ENCODE assay signal across 8 cellular contexts in genomic region chr19:49851456-49852259, GRCh38. TPM values are rescaled to one million over a fixed set of nuclear protein-coding genes. Genes with fewer than 3 reads are reported as not detected.
DNase-seq lines count a peak whose midpoint lies in the region; ATAC-seq and TF ChIP-seq lines count a peak whose summit lies in the region.

No MANE protein-coding gene starts in this region.

- peak overlapping the region; percentile 83; the same call in 1 of the 2 replicates for H3K27ac ChIP-seq in DOHH2 (ENCODE audit: low read depth, low read length)
- peak overlapping the region; percentile 99 for H3K27ac ChIP-seq in endodermal cell (ENCODE audit: low read depth, low read length)

- peak; percentile 35 for DNase-seq in activated CD4-positive, alpha-beta T cell treated with anti-CD3 and anti-CD28 coated beads, Interleukin-2, amount 10 ng/mL, durations not matched to agents 7 days and 5 days
- DNase-seq in endodermal cell = peak; percentile 90
- no peak for DNase-seq in natural killer cell
- no peak for DNase-seq in NK-92 treated with Interleukin-12 subunit alpha and Interleukin-12 subunit beta, amount 100 ng/mL, for 24 hours (lab: John Stamatoyannopoulos, UW)

- H3K9me3 ChIP-seq in DOHH2 (ENCODE audit: control insufficient read depth, insufficient read depth, low read length) (no peaks in the 10 kb centered on the region), endodermal cell (ENCODE audit: control insufficient read depth, low read length) (peaks cover 7% of the 10 kb centered on the region)

- H4K20me1 ChIP-seq in DOHH2 (ENCODE audit: control insufficient read depth, insufficient read depth, low read depth, low read length) = peaks cover 13% of the 10 kb centered on the region; the same call in 1 of the 2 replicates

- H3K4me1 Mint-ChIP-seq in activated CD4-positive, alpha-beta T cell treated with anti-CD3 and anti-CD28 coated beads, Interleukin-2, amount 10 ng/mL, durations not matched to agents 7 days and 5 days = peaks cover 39% of the 10 kb centered on the region
- H3K4me1 Mint-ChIP-seq in endodermal cell (peaks cover 21% of the 10 kb centered on the region), natural killer cell (peaks cover 30 to 33% of the 10 kb centered on the region in 2 donors)

- H3K4me2 ChIP-seq in DOHH2 (ENCODE audit: low read length) = peak overlapping the region; percentile 99

- peaks cover 34% of the 10 kb centered on the region for H3K36me3 ChIP-seq in DOHH2 (ENCODE audit: control insufficient read depth, low read length)
- H3K36me3 ChIP-seq in endodermal cell (ENCODE audit: control insufficient read depth, insufficient read depth, low read length) = peaks cover 36% of the 10 kb centered on the region

- peak overlapping the region; percentile 73 for H3K4me3 Mint-ChIP-seq in activated CD4-positive, alpha-beta T cell treated with anti-CD3 and anti-CD28 coated beads, Interleukin-2, amount 10 ng/mL, durations not matched to agents 7 days and 5 days
- H3K4me3 Mint-ChIP-seq in endodermal cell (peak overlapping the region; percentile 86), natural killer cell (peak overlapping the region; percentile 80)

- peaks cover 8% of the 10 kb centered on the region for H3F3A ChIP-seq in DOHH2 (ENCODE audit: control insufficient read depth, insufficient read depth)

- H3K9ac ChIP-seq in endodermal cell (ENCODE audit: extremely low read depth, low read length, poor library complexity, severe bottlenecking) = peak overlapping the region; percentile 36

- POLR2A ChIA-PET in activated CD4-positive, alpha-beta T cell treated with anti-CD3 and anti-CD28 coated beads, Interleukin-2, amount 10 ng/mL, durations not matched to agents 7 days and 5 days (lab: Charles Lee) = interaction anchor here (1.0 kb wide), 1 partner anchor 15 kb away, joined by 4 read pairs; no protein-coding TSS in a partner anchor

- peaks cover 7% of the 10 kb centered on the region for H3K36me3 Mint-ChIP-seq in activated CD4-positive, alpha-beta T cell treated with anti-CD3 and anti-CD28 coated beads, Interleukin-2, amount 10 ng/mL, durations not matched to agents 7 days and 5 days (ENCODE audit: low read depth)
- peaks cover 38% of the 10 kb centered on the region for H3K36me3 Mint-ChIP-seq in endodermal cell (ENCODE audit: low read depth)
- H3K36me3 Mint-ChIP-seq in natural killer cell = no peaks in the 10 kb centered on the region

- WGBS in endodermal cell (ENCODE audit: insufficient coverage in 1 of 2, insufficient read length in 1 of 2), 2 experiments = 2 to 4% methylated on average over 38 to 75 of the region's 78 CpGs

- CTCF ChIA-PET in activated CD4-positive, alpha-beta T cell treated with anti-CD3 and anti-CD28 coated beads, Interleukin-2, amount 10 ng/mL, durations not matched to agents 7 days and 5 days (lab: Charles Lee) = interaction anchor here (1.1 kb wide), 1 partner anchor 39 kb away, joined by 3 read pairs; no protein-coding TSS in a partner anchor

- intact Hi-C loops in natural killer cell (cut with micrococcal nuclease) = loop anchor here (2.0 kb wide), 2 partner anchors 15 to 33 kb away; partner anchors contain the start of genes MED25 and PNKP

- peak; percentile 1 for TF ChIP-seq CTCF in DOHH2 (IDR thresholded peaks at IDR 0.05; ENCODE audit: low read depth, low read length, poor library complexity, severe bottlenecking)
- no peak for TF ChIP-seq CTCF in endodermal cell (conservative IDR thresholded peaks at IDR 0.05)
- no peak for TF ChIP-seq CTCF in natural killer cell (IDR thresholded peaks at IDR 0.05)

- peak; percentile 3 for ATAC-seq in HG03175 (IDR thresholded peaks at IDR 0.05; ENCODE audit: unreplicated experiment)
- ATAC-seq in natural killer cell = no peak
- ATAC-seq in HG03457 (IDR thresholded peaks at IDR 0.05; ENCODE audit: unreplicated experiment) = no peak
- no peak for ATAC-seq in GM21360 (IDR thresholded peaks at IDR 0.05; ENCODE audit: unreplicated experiment)

- peaks cover 33% of the 10 kb centered on the region for H3K79me2 ChIP-seq in DOHH2 (ENCODE audit: control insufficient read depth, low read length)

- H3K4me3 ChIP-seq in DOHH2 (ENCODE audit: low read length) (peak overlapping the region; percentile 81), endodermal cell (ENCODE audit: low read length) (peak overlapping the region; percentile 82)

- H3K27me3 ChIP-seq in DOHH2 (ENCODE audit: control insufficient read depth, low read length) = no peaks in the 10 kb centered on the region; the same call in 1 of the 2 replicates
- no peaks in the 10 kb centered on the region for H3K27me3 ChIP-seq in endodermal cell (ENCODE audit: control insufficient read depth, insufficient read depth, low read length, poor library complexity, severe bottlenecking)

- peak overlapping the region; percentile 83 for H3K27ac Mint-ChIP-seq in activated CD4-positive, alpha-beta T cell treated with anti-CD3 and anti-CD28 coated beads, Interleukin-2, amount 10 ng/mL, durations not matched to agents 7 days and 5 days
- H3K27ac Mint-ChIP-seq in endodermal cell = peak overlapping the region; percentile 56
- H3K27ac Mint-ChIP-seq in natural killer cell = peak overlapping the region; percentile 56 to 95

- no peaks in the 10 kb centered on the region for H3K9me2 ChIP-seq in DOHH2 (replicated peaks; ENCODE audit: control insufficient read depth, low read length)

- H3K9me3 Mint-ChIP-seq in activated CD4-positive, alpha-beta T cell treated with anti-CD3 and anti-CD28 coated beads, Interleukin-2, amount 10 ng/mL, durations not matched to agents 7 days and 5 days = peaks cover 7% of the 10 kb centered on the region
- H3K9me3 Mint-ChIP-seq in endodermal cell = peaks cover 7% of the 10 kb centered on the region
- H3K9me3 Mint-ChIP-seq in natural killer cell = no peaks in the 10 kb centered on the region

- peaks cover 8% of the 10 kb centered on the region for H3K27me3 Mint-ChIP-seq in activated CD4-positive, alpha-beta T cell treated with anti-CD3 and anti-CD28 coated beads, Interleukin-2, amount 10 ng/mL, durations not matched to agents 7 days and 5 days
- H3K27me3 Mint-ChIP-seq in endodermal cell (ENCODE audit: insufficient read depth) (no peaks in the 10 kb centered on the region), natural killer cell (ENCODE audit: low read depth in 2 of 2) (no peaks in the 10 kb centered on the region)

- H3K4me1 ChIP-seq in DOHH2 (ENCODE audit: control insufficient read depth, low read length) = peaks cover 45% of the 10 kb centered on the region
- H3K4me1 ChIP-seq in endodermal cell (ENCODE audit: control insufficient read depth, insufficient read depth, low read length) = peaks cover 5% of the 10 kb centered on the region

RNA-seq across cellular contexts. Expression of gene PTOV1, which starts 0.7 kb away (rescaled TPM):
- 10 to 100 TPM; 60.7 to 76.8 TPM for total RNA-seq in activated CD4-positive, alpha-beta T cell treated with anti-CD3 and anti-CD28 coated beads, Interleukin-2, amount 10 ng/mL, durations not matched to agents 7 days and 5 days
- 100 to 1,000 TPM; 279 to 287 TPM for total RNA-seq in endodermal cell
- polyA plus RNA-seq in endodermal cell (2013, experiment 1 of 2) = 359 TPM
- polyA plus RNA-seq in endodermal cell (2013, experiment 2 of 2) = 302 TPM
- total RNA-seq in natural killer cell = 100 to 1,000 TPM; 116 to 132 (median 128) TPM

RNA-seq across cellular contexts. Expression of gene PNKP, which starts 15.7 kb away (rescaled TPM):
- 100 to 1,000 TPM; 105 to 131 TPM for total RNA-seq in activated CD4-positive, alpha-beta T cell treated with anti-CD3 and anti-CD28 coated beads, Interleukin-2, amount 10 ng/mL, durations not matched to agents 7 days and 5 days
- total RNA-seq in endodermal cell (100 to 1,000 TPM; 161 to 163 TPM), natural killer cell (100 to 1,000 TPM; 228 to 253 (median 243) TPM)
- polyA plus RNA-seq in endodermal cell (2013, experiment 1 of 2) = 78.3 TPM
- polyA plus RNA-seq in endodermal cell (2013, experiment 2 of 2) = 66.1 TPM

RNA-seq across cellular contexts. Expression of gene AKT1S1, which starts 25.5 kb away (rescaled TPM):
- 10 to 100 TPM; 17.5 to 18.9 TPM for total RNA-seq in activated CD4-positive, alpha-beta T cell treated with anti-CD3 and anti-CD28 coated beads, Interleukin-2, amount 10 ng/mL, durations not matched to agents 7 days and 5 days
- 10 to 100 TPM; 41.3 to 47.0 TPM for total RNA-seq in endodermal cell
- polyA plus RNA-seq in endodermal cell (2013, experiment 1 of 2) = 29.0 TPM
- 26.6 TPM for polyA plus RNA-seq in endodermal cell (2013, experiment 2 of 2)
- total RNA-seq in natural killer cell = 10 to 100 TPM; 12.8 to 17.8 (median 16.1) TPM

RNA-seq across cellular contexts. Expression of gene TBC1D17, which starts 25.8 kb away (rescaled TPM):
- 10 to 100 TPM; 33.2 to 33.8 TPM for total RNA-seq in activated CD4-positive, alpha-beta T cell treated with anti-CD3 and anti-CD28 coated beads, Interleukin-2, amount 10 ng/mL, durations not matched to agents 7 days and 5 days
- total RNA-seq in endodermal cell (10 to 100 TPM; 40.7 to 47.3 TPM), natural killer cell (10 to 100 TPM; 45.8 to 59.7 (median 54.4) TPM)
- 35.5 TPM for polyA plus RNA-seq in endodermal cell (2013, experiment 1 of 2)
- 29.4 TPM for polyA plus RNA-seq in endodermal cell (2013, experiment 2 of 2)

RNA-seq across cellular contexts. Expression of gene MED25, which starts 33.6 kb away (rescaled TPM):
- total RNA-seq in activated CD4-positive, alpha-beta T cell treated with anti-CD3 and anti-CD28 coated beads, Interleukin-2, amount 10 ng/mL, durations not matched to agents 7 days and 5 days = 10 to 100 TPM; 57.9 to 62.7 TPM
- total RNA-seq in endodermal cell (10 to 100 TPM; 89.1 to 90.0 TPM), natural killer cell (100 to 1,000 TPM in 1 of 3 donors, 10 to 100 TPM in 2; 64.2 to 132 (median 69.5) TPM)
- polyA plus RNA-seq in endodermal cell (2013, experiment 1 of 2) = 83.7 TPM
- polyA plus RNA-seq in endodermal cell (2013, experiment 2 of 2) = 73.4 TPM

Comparison
In these comparisons a context has a peak if more than half of its experiments do, and no peak if none do; other contexts are left out.
1. DNase-seq: peak in activated CD4-positive, alpha-beta T cell treated with anti-CD3 and anti-CD28 coated beads, Interleukin-2, amount 10 ng/mL, durations not matched to agents 7 days and 5 days (single experiment) and endodermal cell (single experiment); none in natural killer cell (single experiment) and NK-92 treated with Interleukin-12 subunit alpha and Interleukin-12 subunit beta, amount 100 ng/mL, for 24 hours (single experiment).
2. Peak in every context shown above with its lines, with median percentiles within 50 percentile points of each other: H3K27ac Mint-ChIP-seq and H3K4me3 Mint-ChIP-seq.